In genomic region chr2:111930404-111930803, GRCh38 we compare ENCODE assay signal across 18 cellular contexts. TPM values are rescaled to one million over a fixed set of nuclear protein-coding genes. Genes with fewer than 3 reads are reported as not detected.
DNase-seq lines count a peak whose midpoint lies in the region; ATAC-seq and TF ChIP-seq lines count a peak whose summit lies in the region.
"Had no signal": no experiment of that assay in that cellular context is flagged by ENCODE, and none has a peak within 500 bp of the region (broad histone marks: within the 10 kb centered on the region; RNA-seq: fewer than 3 reads in every experiment).

No MANE protein-coding gene starts in this region.

- no peak for TF ChIP-seq CTCF in endodermal cell (conservative IDR thresholded peaks at IDR 0.05)

- H3K36me3 Mint-ChIP-seq in activated CD8-positive, alpha-beta memory T cell treated with anti-CD3 and anti-CD28 coated beads, Interleukin-2, amount 10 ng/mL, durations not matched to agents 7 days and 5 days = no peaks in the 10 kb centered on the region
- H3K36me3 Mint-ChIP-seq in endodermal cell (ENCODE audit: low read depth) = peaks cover 80% of the 10 kb centered on the region
- H3K36me3 Mint-ChIP-seq in stimulated activated memory B cell treated with anti-CD40 and anti-IgM and Interleukin-4, amounts not matched to agents 10 μg/mL and 1 μg/mL and 100 μg/mL, for 72 hours = no peaks in the 10 kb centered on the region
- H3K36me3 Mint-ChIP-seq: naive B cell, T-cell had no signal

- CTCF ChIA-PET in activated CD8-positive, alpha-beta memory T cell treated with anti-CD3 and anti-CD28 coated beads, Interleukin-2, amount 10 ng/mL, durations not matched to agents 7 days and 5 days (lab: Charles Lee) = no interaction called here

- 93% methylated on average over 6 of the region's 6 CpGs; no CpG with 5 or more reads in 1 of the 2 experiments for WGBS in endodermal cell (ENCODE audit: insufficient coverage in 1 of 2, insufficient read length in 1 of 2), 2 experiments

- no peak overlapping the region for H3K4me3 Mint-ChIP-seq in activated CD8-positive, alpha-beta memory T cell treated with anti-CD3 and anti-CD28 coated beads, Interleukin-2, amount 10 ng/mL, durations not matched to agents 7 days and 5 days
- no peak overlapping the region for H3K4me3 Mint-ChIP-seq in endodermal cell
- H3K4me3 Mint-ChIP-seq in stimulated activated memory B cell treated with anti-CD40 and anti-IgM and Interleukin-4, amounts not matched to agents 10 μg/mL and 1 μg/mL and 100 μg/mL, for 72 hours = no peak overlapping the region
- H3K4me3 Mint-ChIP-seq: naive B cell, T-cell had no signal

- H3K27ac ChIP-seq in SJCRH30 = 0 out of 2 replicates have a peak overlapping the region, but pooled peaks have one; percentile 25
- H3K27ac ChIP-seq in endodermal cell (ENCODE audit: low read depth, low read length) = no peak overlapping the region
- H3K27ac ChIP-seq: GM23248 had no signal

- H3K27ac Mint-ChIP-seq in activated CD8-positive, alpha-beta memory T cell treated with anti-CD3 and anti-CD28 coated beads, Interleukin-2, amount 10 ng/mL, durations not matched to agents 7 days and 5 days = no peak overlapping the region
- no peak overlapping the region for H3K27ac Mint-ChIP-seq in endodermal cell
- H3K27ac Mint-ChIP-seq in stimulated activated memory B cell treated with anti-CD40 and anti-IgM and Interleukin-4, amounts not matched to agents 10 μg/mL and 1 μg/mL and 100 μg/mL, for 72 hours = no peak overlapping the region
- H3K27ac Mint-ChIP-seq: T-cell had no signal

- H3K27me3 ChIP-seq in SJCRH30 (no peaks in the 10 kb centered on the region), endodermal cell (ENCODE audit: control insufficient read depth, insufficient read depth, low read length, poor library complexity, severe bottlenecking) (no peaks in the 10 kb centered on the region)

- H3K27me3 Mint-ChIP-seq in activated CD8-positive, alpha-beta memory T cell treated with anti-CD3 and anti-CD28 coated beads, Interleukin-2, amount 10 ng/mL, durations not matched to agents 7 days and 5 days = peaks cover 36% of the 10 kb centered on the region
- H3K27me3 Mint-ChIP-seq in endodermal cell (ENCODE audit: insufficient read depth) = no peaks in the 10 kb centered on the region
- peaks cover 23% of the 10 kb centered on the region for H3K27me3 Mint-ChIP-seq in stimulated activated memory B cell treated with anti-CD40 and anti-IgM and Interleukin-4, amounts not matched to agents 10 μg/mL and 1 μg/mL and 100 μg/mL, for 72 hours

- H3K9me3 Mint-ChIP-seq in activated CD8-positive, alpha-beta memory T cell treated with anti-CD3 and anti-CD28 coated beads, Interleukin-2, amount 10 ng/mL, durations not matched to agents 7 days and 5 days (ENCODE audit: low read depth) = no peaks in the 10 kb centered on the region
- H3K9me3 Mint-ChIP-seq in endodermal cell = peaks cover 16% of the 10 kb centered on the region
- H3K9me3 Mint-ChIP-seq in stimulated activated memory B cell treated with anti-CD40 and anti-IgM and Interleukin-4, amounts not matched to agents 10 μg/mL and 1 μg/mL and 100 μg/mL, for 72 hours = no peaks in the 10 kb centered on the region
- H3K9me3 Mint-ChIP-seq: T-cell had no signal

- H3K4me1 Mint-ChIP-seq in activated CD8-positive, alpha-beta memory T cell treated with anti-CD3 and anti-CD28 coated beads, Interleukin-2, amount 10 ng/mL, durations not matched to agents 7 days and 5 days = peaks cover 17% of the 10 kb centered on the region
- no peaks in the 10 kb centered on the region for H3K4me1 Mint-ChIP-seq in endodermal cell
- no peaks in the 10 kb centered on the region for H3K4me1 Mint-ChIP-seq in stimulated activated memory B cell treated with anti-CD40 and anti-IgM and Interleukin-4, amounts not matched to agents 10 μg/mL and 1 μg/mL and 100 μg/mL, for 72 hours
- H3K4me1 Mint-ChIP-seq: naive B cell had no signal

- no peak overlapping the region for H3K9ac ChIP-seq in endodermal cell (ENCODE audit: extremely low read depth, low read length, poor library complexity, severe bottlenecking)
- H3K9ac ChIP-seq: GM23248 had no signal

- H3K4me1 ChIP-seq in SJCRH30 = peaks cover 18% of the 10 kb centered on the region
- H3K4me1 ChIP-seq in endodermal cell (ENCODE audit: control insufficient read depth, insufficient read depth, low read length) = no peaks in the 10 kb centered on the region

- peak; percentile 63 for ATAC-seq in activated CD8-positive, alpha-beta memory T cell treated with anti-CD3 and anti-CD28 coated beads, Interleukin-2, amount 10 ng/mL, durations not matched to agents 7 days and 5 days
- peak; percentile 44 for ATAC-seq in stimulated activated memory B cell treated with anti-CD40 and anti-IgM and Interleukin-4, amounts not matched to agents 10 μg/mL and 1 μg/mL and 100 μg/mL, for 72 hours
- ATAC-seq in GM19452 (IDR thresholded peaks at IDR 0.05; ENCODE audit: unreplicated experiment) = no peak
- ATAC-seq in HG03175 (IDR thresholded peaks at IDR 0.05; ENCODE audit: unreplicated experiment) = no peak
- ATAC-seq: T-cell had no signal

- H3K36me3 ChIP-seq in SJCRH30 = peaks cover 6% of the 10 kb centered on the region; the same call in 1 of the 2 replicates
- peaks cover 70% of the 10 kb centered on the region for H3K36me3 ChIP-seq in endodermal cell (ENCODE audit: control insufficient read depth, insufficient read depth, low read length)

- no peak for DNase-seq in activated CD8-positive, alpha-beta memory T cell treated with anti-CD3 and anti-CD28 coated beads, Interleukin-2, amount 10 ng/mL, durations not matched to agents 7 days and 5 days
- no peak for DNase-seq in activated CD8-positive, alpha-beta memory T cell treated with anti-CD3 and anti-CD28 coated beads for 24 hours
- DNase-seq in SJCRH30 = no peak
- DNase-seq in endodermal cell = peak; percentile 16
- DNase-seq in effector CD8-positive, alpha-beta T cell (lab: John Stamatoyannopoulos, UW) = no peak
- DNase-seq: activated effector memory CD4-positive, alpha-beta T cell treated with Interleukin-2 at 50 U/mL for 16 hours; Kasumi-1; naive B cell; NCI-H1092 treated with DMSO at 0.1 percent for 48 hours; NCI-H2029 treated with DMSO at 0.1 percent for 48 hours; NCI-H446 treated with DMSO at 0.1 percent for 48 hours; posterior cingulate gyrus; Right ventricle myocardium superior; T-cell had no signal

- H3K9me3 ChIP-seq in SJCRH30 (replicated peaks) (peaks cover 14% of the 10 kb centered on the region), endodermal cell (ENCODE audit: control insufficient read depth, low read length) (peaks cover 27% of the 10 kb centered on the region)

- H3K4me3 ChIP-seq in SJCRH30 (no peak overlapping the region), endodermal cell (ENCODE audit: low read length) (no peak overlapping the region)
- H3K4me3 ChIP-seq: GM23248 had no signal

RNA-seq across cellular contexts. Expression of gene MERTK, which starts 32.0 kb away (rescaled TPM):
- under 1 TPM; 0.09 to 0.30 TPM for total RNA-seq in activated CD8-positive, alpha-beta memory T cell treated with anti-CD3 and anti-CD28 coated beads, Interleukin-2, amount 10 ng/mL, durations not matched to agents 7 days and 5 days
- total RNA-seq in SJCRH30 (2014; rRNA removed; shearing (Covaris generic)) = 6.7 and 6.8 TPM in 2 replicates
- 10 to 100 TPM; 22.3 to 36.6 TPM for total RNA-seq in endodermal cell
- polyA plus RNA-seq in endodermal cell (2013, experiment 1 of 2) = 11.9 TPM
- 10.9 TPM for polyA plus RNA-seq in endodermal cell (2013, experiment 2 of 2)
- polyA plus RNA-seq: GM23248 had no signal

RNA-seq across cellular contexts. Expression of gene ANAPC1, which starts 46.4 kb away (rescaled TPM):
- total RNA-seq in activated CD8-positive, alpha-beta memory T cell treated with anti-CD3 and anti-CD28 coated beads, Interleukin-2, amount 10 ng/mL, durations not matched to agents 7 days and 5 days = 10 to 100 TPM; 71.5 to 97.1 TPM
- total RNA-seq in SJCRH30 (2014; rRNA removed; shearing (Covaris generic)) = 102 and 107 TPM in 2 replicates
- total RNA-seq in endodermal cell = 10 to 100 TPM; 74.5 to 79.9 TPM
- 33.4 TPM for polyA plus RNA-seq in endodermal cell (2013, experiment 1 of 2)
- polyA plus RNA-seq in endodermal cell (2013, experiment 2 of 2) = 31.3 TPM

Comparison
In these comparisons a context has a peak if more than half of its experiments do, and no peak if none do; other contexts are left out.
1. ATAC-seq: peak in activated CD8-positive, alpha-beta memory T cell treated with anti-CD3 and anti-CD28 coated beads, Interleukin-2, amount 10 ng/mL, durations not matched to agents 7 days and 5 days (single experiment) and stimulated activated memory B cell treated with anti-CD40 and anti-IgM and Interleukin-4, amounts not matched to agents 10 μg/mL and 1 μg/mL and 100 μg/mL, for 72 hours (single experiment); none in GM19452 (single experiment) and HG03175 (single experiment).